ENCODE assay signal across 1 cellular context in genomic region chr3:155334897-155335883, GRCh38.
A peak's percentile ranks its signal among the peaks of the same experiment; 100 is the strongest.
TF ChIP-seq lines count a peak whose summit lies in the region.

No MANE protein-coding gene starts in this region.

TF ChIP-seq in K562, 482 proteins besides CTCF, POLR2A, EP300 and RAD21 (continued from another document and continues in another):
- TF ChIP-seq BCLAF1 (IDR thresholded peaks at IDR 0.05; ENCODE audit: borderline replicate concordance in 1 of 2, control insufficient read depth in 1 of 2, low read depth in 2 of 2, low read length in 1 of 2) (no peak), ETV5 (CRISPR knock-in tag; IDR thresholded peaks at IDR 0.05; ENCODE audit: low read depth) (peak; percentile 97), NCOA4 (IDR thresholded peaks at IDR 0.05; ENCODE audit: partially characterized antibody) (no peak), KDM1A (IDR thresholded peaks at IDR 0.05) (peak; percentile 77 to 85), DNMT1 (IDR thresholded peaks at IDR 0.05) (no peak), ZNF174 (CRISPR knock-in tag; IDR thresholded peaks at IDR 0.05) (no peak), RFX7 (CRISPR knock-in tag; IDR thresholded peaks at IDR 0.05) (0 out of 2 replicates have a peak, but pooled peaks have one; percentile 13), SIN3B (IDR thresholded peaks at IDR 0.05; ENCODE audit: low read depth) (no peak), ZFP36 (IDR thresholded peaks at IDR 0.05; ENCODE audit: low read depth, low read length, partially characterized antibody) (peak; percentile 46), CLOCK (CRISPR knock-in tag; IDR thresholded peaks at IDR 0.05; ENCODE audit: borderline replicate concordance) (no peak), ZBTB8A (IDR thresholded peaks at IDR 0.05; ENCODE audit: partially characterized antibody) (no peak), MYBL2 (IDR thresholded peaks at IDR 0.05; ENCODE audit: low read depth) (no peak), MYBL2 (CRISPR knock-in tag; IDR thresholded peaks at IDR 0.05; ENCODE audit: borderline replicate concordance) (no peak), ILK (tag; IDR thresholded peaks at IDR 0.05; ENCODE audit: borderline replicate concordance, low read depth) (no peak), PML (IDR thresholded peaks at IDR 0.05; ENCODE audit: low read length) (peak; percentile 64; the same call in 1 of the 2 replicates), TEAD1 (CRISPR knock-in tag; IDR thresholded peaks at IDR 0.05) (peak in 1 of 2 experiments; percentile 64; a peak in 1 of 4 replicates), HOXB6 (CRISPR knock-in tag; IDR thresholded peaks at IDR 0.05; ENCODE audit: borderline replicate concordance) (no peak), KLF6 (CRISPR knock-in tag; IDR thresholded peaks at IDR 0.05; ENCODE audit: borderline replicate concordance) (0 out of 2 replicates have a peak, but pooled peaks have one; percentile 47), IRF1 (CRISPR knock-in tag; IDR thresholded peaks at IDR 0.05; ENCODE audit: borderline replicate concordance) (no peak), HNRNPLL (IDR thresholded peaks at IDR 0.05; ENCODE audit: low read depth, low read length, poor library complexity, severe bottlenecking) (no peak), SMC3 (conservative IDR thresholded peaks at IDR 0.05; ENCODE audit: insufficient read depth, low read depth, low read length) (no peak), RNF219 (CRISPR knock-in tag; IDR thresholded peaks at IDR 0.05) (no peak), PHF21A (IDR thresholded peaks at IDR 0.05; ENCODE audit: borderline replicate concordance, low read depth) (no peak), ZNF518B (CRISPR knock-in tag; IDR thresholded peaks at IDR 0.05) (no peak), MED1 (CRISPR knock-in tag; IDR thresholded peaks at IDR 0.05; ENCODE audit: borderline replicate concordance) (no peak), RBBP5 (IDR thresholded peaks at IDR 0.05; ENCODE audit: borderline replicate concordance, insufficient read depth, low read length, poor library complexity, severe bottlenecking) (peak; percentile 71), TEAD2 (tag; IDR thresholded peaks at IDR 0.05) (no peak), ZNF586 (CRISPR knock-in tag; conservative IDR thresholded peaks at IDR 0.05) (no peak), HLTF (IDR thresholded peaks at IDR 0.05) (0 out of 2 replicates have a peak, but pooled peaks have one; percentile 17), THRB (CRISPR knock-in tag; conservative IDR thresholded peaks at IDR 0.05) (peak; percentile 87; the same call in 1 of the 2 replicates), DIDO1 (tag; IDR thresholded peaks at IDR 0.05; ENCODE audit: low read depth) (no peak), KDM2B (CRISPR knock-in tag; IDR thresholded peaks at IDR 0.05) (no peak), ARID1B (IDR thresholded peaks at IDR 0.05) (peak; percentile 95), PATZ1 (CRISPR knock-in tag; IDR thresholded peaks at IDR 0.05; ENCODE audit: borderline replicate concordance) (no peak), ZNF655 (CRISPR knock-in tag; IDR thresholded peaks at IDR 0.05) (no peak), POU5F1 (IDR thresholded peaks at IDR 0.05; ENCODE audit: borderline replicate concordance, low read depth, low read length, partially characterized antibody) (no peak), BRCA1 (IDR thresholded peaks at IDR 0.05) (no peak), BRCA1 (CRISPR knock-in tag; IDR thresholded peaks at IDR 0.05) (no peak)
